In the genomic region with DNA sequence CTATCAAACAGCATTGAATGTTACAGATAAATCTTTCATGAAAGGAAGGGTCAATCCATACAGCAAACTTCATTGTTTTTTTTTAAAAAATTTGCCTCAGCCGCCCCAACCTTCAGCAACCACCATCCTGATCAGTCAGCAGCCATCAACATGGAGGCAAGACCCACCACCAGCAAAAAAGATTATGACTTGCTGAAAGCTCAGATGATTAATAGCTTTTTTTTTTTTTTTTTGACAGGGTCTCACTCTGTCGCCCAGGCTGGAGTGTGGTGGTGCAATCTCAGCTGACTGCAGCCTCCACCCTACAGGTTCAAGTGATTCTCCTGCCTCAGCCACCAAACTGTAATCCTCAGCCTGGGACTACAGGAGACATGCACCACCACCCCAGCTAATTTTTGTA, we compare ENCODE assay signal across 19 cellular contexts. TPM values are rescaled to one million over a fixed set of nuclear protein-coding genes. Genes with fewer than 3 reads are reported as not detected.
A peak's percentile ranks its signal among the peaks of the same experiment; 100 is the strongest.
DNase-seq lines count a peak whose midpoint lies in the region; ATAC-seq and TF ChIP-seq lines count a peak whose summit lies in the region.
"Had no signal": no experiment of that assay in that cellular context is flagged by ENCODE, and none has a peak within 500 bp of the region (broad histone marks: within the 10 kb centered on the region; RNA-seq: fewer than 3 reads in every experiment).

No MANE protein-coding gene starts in this region.

- intact Hi-C loops in HCT116 (cut with micrococcal nuclease) (loop anchor here (5.0 kb wide), 1 partner anchor 479 kb away; no protein-coding TSS in a partner anchor), left ventricle myocardium superior (cut with micrococcal nuclease) (no loop called here)

- no peaks in the 10 kb centered on the region for H3K27me3 ChIP-seq in HCT116 (ENCODE audit: insufficient read depth, low read length)

- RAD21 ChIA-PET in HCT116 (lab: Charles Lee; ENCODE audit: low non-redundant PET in 1 of 2, low total read pairs in 2 of 2, uncharacterized antibody in 2 of 2, unreplicated experiment in 2 of 2): no interaction called here

- peaks cover 10 to 22% of the 10 kb centered on the region in 2 experiments; a peak in 3 of 4 replicates for H3K4me1 ChIP-seq in HCT116 (ENCODE audit: control insufficient read depth in 1 of 2, insufficient read depth in 2 of 2, low read length in 2 of 2)
- H3K4me1 ChIP-seq: BE2C had no signal

- no peak for TF ChIP-seq POLR2A in HCT116 (IDR thresholded peaks at IDR 0.05; ENCODE audit: borderline replicate concordance, extremely low read depth, insufficient read depth, insufficient read length)

- no peak overlapping the region for H3K27ac ChIP-seq in HCT116 (ENCODE audit: low read depth, low read length)
- H3K27ac ChIP-seq: A549, C4-2B, GM23248 had no signal

- H3K4me3 ChIP-seq in HCT116 (replicated peaks in 1 of 2; ENCODE audit: low read depth in 1 of 2, low read length in 2 of 2): no peak overlapping the region
- H3K4me3 ChIP-seq: A549, GM23248 had no signal

- H3K4me2 ChIP-seq in HCT116 (ENCODE audit: low read length): peak overlapping the region; percentile 35; the same call in 1 of the 2 replicates
- H3K4me2 ChIP-seq: A549 had no signal

- peak; percentile 21 for DNase-seq in Daoy (ENCODE audit: low read depth)
- no peak for DNase-seq in HCT116 (ENCODE audit: low read depth, low spot score)
- peak; percentile 46 for DNase-seq in SW480 (ENCODE audit: low spot score)
- DNase-seq in glomerular visceral epithelial cell (ENCODE audit: extremely low spot score): peak; percentile 14
- DNase-seq in left ventricle myocardium superior: no peak
- DNase-seq in NCI-H2171 (lab: John Stamatoyannopoulos, UW): no peak
- DNase-seq: BE2C; CD4-positive, alpha-beta memory T cell; DMS79 treated with DMSO at 0.1 percent for 48 hours; GDM1; H7 had no signal

- H2AFZ ChIP-seq in HCT116 (ENCODE audit: low read depth, low read length, poor library complexity, severe bottlenecking): no peak overlapping the region
- H2AFZ ChIP-seq: GM23248 had no signal

- ATAC-seq in HCT116 (no peak), GM19023 (IDR thresholded peaks at IDR 0.05; ENCODE audit: unreplicated experiment) (no peak), left ventricle myocardium superior (no peak), GM18907 (IDR thresholded peaks at IDR 0.05; ENCODE audit: unreplicated experiment) (no peak)
- ATAC-seq: A549 had no signal

- no peaks in the 10 kb centered on the region for H3K9me3 ChIP-seq in HCT116 (ENCODE audit: control insufficient read depth in 1 of 2, insufficient read depth in 1 of 2, low read depth in 1 of 2, low read length in 2 of 2)
- H3K9me3 ChIP-seq: A549, BE2C had no signal

- no peaks in the 10 kb centered on the region for H3K79me2 ChIP-seq in HCT116 (ENCODE audit: insufficient read depth, low read length)

- H3K36me3 ChIP-seq in HCT116 (ENCODE audit: control insufficient read depth in 1 of 2, insufficient read depth in 2 of 2, low read length in 2 of 2): no peaks in the 10 kb centered on the region
- H3K36me3 ChIP-seq: BE2C had no signal

- no peak for TF ChIP-seq CTCF in HCT116 (IDR thresholded peaks at IDR 0.05 in 2 of 3, conservative IDR thresholded peaks at IDR 0.05 in 1 of 3; ENCODE audit: borderline replicate concordance in 1 of 3, insufficient read depth in 1 of 3, low read depth in 2 of 3, low read length in 2 of 3)

- TF ChIP-seq RAD21 in HCT116 (IDR thresholded peaks at IDR 0.05; ENCODE audit: low read depth): no peak

- CTCF ChIA-PET in HCT116 (lab: Charles Lee): interaction anchor here (2.8 kb wide), 1 partner anchor 88 kb away, joined by 17 read pairs; no protein-coding TSS in a partner anchor

- BruUV-seq in HCT116 (replicated peaks; lab: Mats Ljungman, UMichigan): no TSS peak

- H3K9ac ChIP-seq in HCT116 (ENCODE audit: low read length): no peak overlapping the region
- H3K9ac ChIP-seq: GM23248 had no signal

- POLR2A ChIA-PET in HCT116 (lab: Charles Lee): no interaction called here

- no peaks in the 10 kb centered on the region for H3K9me2 ChIP-seq in HCT116 (ENCODE audit: insufficient read depth)

- no peaks in the 10 kb centered on the region for H4K20me1 ChIP-seq in HCT116 (ENCODE audit: insufficient read depth)

TF ChIP-seq in HCT116, 20 proteins besides CTCF, POLR2A, EP300 and RAD21:
- TF ChIP-seq ZFX (IDR thresholded peaks at IDR 0.05): no peak
- TF ChIP-seq YY1 (IDR thresholded peaks at IDR 0.05; ENCODE audit: extremely low read depth, insufficient replicate concordance, low read depth, low read length): no peak

RNA-seq across cellular contexts. Expression of a gene that starts 18.0 kb away (rescaled TPM):
- not detected in 2 replicates for total RNA-seq in Daoy (2014; rRNA removed; shearing (Covaris generic))
- 0.79 TPM for total RNA-seq in HCT116 (2021; ENCODE audit: unreplicated experiment)
- not detected in 2 replicates for polyA plus RNA-seq in HCT116 (2012)
- total RNA-seq in left ventricle myocardium superior: 1.1 TPM
- total RNA-seq: GM23248, H7 had no signal
- polyA plus RNA-seq: A549, AG04450, GM23248 had no signal

RNA-seq across cellular contexts. Expression of a gene that starts 22.4 kb away (rescaled TPM):
- total RNA-seq in Daoy (2014; rRNA removed; shearing (Covaris generic)): 0.17 TPM in 1 of 2 replicates, not detected in the other
- total RNA-seq in HCT116 (2021; ENCODE audit: unreplicated experiment) (16.8 TPM), left ventricle myocardium superior (11.8 TPM)
- polyA plus RNA-seq in HCT116 (2012): 16.3 and 19.4 TPM in 2 replicates
- total RNA-seq: GM23248 had no signal
- polyA plus RNA-seq: AG04450, GM23248, IgD-negative memory B cell had no signal

RNA-seq across cellular contexts. Expression of a gene that starts 34.4 kb away (rescaled TPM):
- total RNA-seq in Daoy (2014; rRNA removed; shearing (Covaris generic)): 5.0 and 7.1 TPM in 2 replicates
- total RNA-seq in HCT116 (2021; ENCODE audit: unreplicated experiment) (8.7 TPM), left ventricle myocardium superior (2.6 TPM)
- 4.0 and 4.5 TPM in 2 replicates for polyA plus RNA-seq in HCT116 (2012)

RNA-seq across cellular contexts. Expression of a gene that starts 56.0 kb away (rescaled TPM):
- total RNA-seq in Daoy (2014; rRNA removed; shearing (Covaris generic)): 0.51 TPM in 1 of 2 replicates, not detected in the other
- total RNA-seq in HCT116 (2021; ENCODE audit: unreplicated experiment) (1.0 TPM), left ventricle myocardium superior (1.6 TPM)
- 0.17 TPM in 1 of 2 replicates, not detected in the other for polyA plus RNA-seq in HCT116 (2012)
- total RNA-seq: GM23248 had no signal
- polyA plus RNA-seq: A549, AG04450, GM23248 had no signal

RNA-seq across cellular contexts. Expression of a gene that starts 57.6 kb away (rescaled TPM):
- not detected in 2 replicates for total RNA-seq in Daoy (2014; rRNA removed; shearing (Covaris generic))
- 0.20 TPM for total RNA-seq in HCT116 (2021; ENCODE audit: unreplicated experiment)
- not detected in 2 replicates for polyA plus RNA-seq in HCT116 (2012)
- 0.27 TPM for total RNA-seq in left ventricle myocardium superior
- total RNA-seq: GM23248, H7, HT1080 had no signal
- polyA plus RNA-seq: A549, AG04450, GM23248 had no signal

Comparison
In these comparisons a context has a peak if more than half of its experiments do, and no peak if none do; other contexts are left out.
1. DNase-seq: peak in Daoy (single experiment), SW480 (single experiment) and glomerular visceral epithelial cell (single experiment); none in HCT116 (single experiment), left ventricle myocardium superior (single experiment) and NCI-H2171 (single experiment).
2. RNA of a gene that starts 22.4 kb away (total RNA-seq): 16.8 TPM in HCT116 (single experiment) and 11.8 TPM in left ventricle myocardium superior (single experiment); 0.17 TPM in Daoy; every median in the first group is over 10 times any median in the second.